In the genomic region with DNA sequence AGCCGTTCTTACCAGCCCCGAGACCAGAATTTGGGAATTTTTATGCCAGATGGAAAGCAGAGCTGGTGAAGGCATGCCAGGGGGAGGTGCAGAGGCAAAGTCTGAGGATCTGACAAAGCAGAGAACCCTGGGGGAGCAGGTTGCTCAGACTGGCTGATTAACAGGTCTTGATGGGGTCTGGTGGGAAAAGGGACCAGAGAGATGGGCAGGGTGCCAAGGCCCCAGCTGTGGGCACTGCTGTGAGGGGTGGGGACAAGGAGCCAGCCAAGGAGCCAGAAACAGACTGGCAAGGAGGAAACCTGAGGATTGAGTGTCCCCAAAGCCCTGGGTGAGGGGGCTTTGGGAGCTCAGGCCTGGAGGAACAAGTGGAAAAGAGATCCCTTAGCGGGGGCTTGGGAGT, we compare ENCODE assay signal across 31 cellular contexts. TPM values are rescaled to one million over a fixed set of nuclear protein-coding genes. Genes with fewer than 3 reads are reported as not detected.
DNase-seq lines count a peak whose midpoint lies in the region; TF ChIP-seq lines count a peak whose summit lies in the region.
"Had no signal": no experiment of that assay in that cellular context is flagged by ENCODE, and none has a peak within 500 bp of the region (broad histone marks: within the 10 kb centered on the region; RNA-seq: fewer than 3 reads in every experiment).

No MANE protein-coding gene starts in this region.

- peaks cover 8 to 19% (median 8%) of the 10 kb centered on the region in 3 donors for H3K4me1 ChIP-seq in esophagus squamous epithelium
- H3K4me1 ChIP-seq: Caco-2, psoas muscle, sigmoid colon had no signal

- intact Hi-C loops in dendritic cell treated with granulocyte-macrophage colony-stimulating factor and Interleukin-4, amounts not matched to agents 40 ng/mL and 50 ng/mL, for 4 days (cut with micrococcal nuclease), result no loop called here
- intact Hi-C loops in esophagus squamous epithelium (cut with DNase I), result no loop called here

- DNase-seq in activated T-cell treated with anti-CD3 and anti-CD28 coated beads, Interleukin-2, amount 50 U/mL, for 24 hours, result no peak
- DNase-seq in activated T-cell treated with anti-CD3 and anti-CD28 coated beads for 4 hours (no peak), NCI-H2171 treated with DMSO at 0.1 percent for 48 hours (lab: John Stamatoyannopoulos, UW) (peak; percentile 79), esophagus squamous epithelium (lab: John Stamatoyannopoulos, UW) (no peak), NCI-H2196 treated with DMSO at 0.1 percent for 48 hours (lab: John Stamatoyannopoulos, UW; ENCODE audit: unreplicated experiment) (no peak)
- DNase-seq in stimulated activated CD4-positive, alpha-beta T cell treated with anti-CD3 and anti-CD28 coated beads, Interleukin-4, amount 100 ng/mL, for 1 hour, result no peak
- DNase-seq: ACHN; activated naive CD4-positive, alpha-beta T cell; activated T-cell treated with anti-CD3 and anti-CD28 coated beads, Interleukin-2, amount 50 U/mL, for 4 hours; Caco-2; DND-41; effector CD8-positive, alpha-beta T cell; GF-D8; hippocampal formation; IMR-90; left cardiac atrium; naive thymus-derived CD4-positive, alpha-beta T cell; NCI-H146; NCI-H2107; NCI-H510A treated with DMSO at 0.1 percent for 48 hours; NK-92 treated with Interleukin-12 subunit alpha and Interleukin-12 subunit beta, amount 100 ng/mL, for 24 hours; psoas muscle; SHP77; sigmoid colon; stimulated activated CD4-positive, alpha-beta T cell treated with anti-CD3 and anti-CD28 coated beads, Interleukin-12 subunit alpha, Interleukin-12 subunit beta, amount 100 ng/mL, for 4 hours; stimulated activated CD4-positive, alpha-beta T cell treated with anti-CD3 and anti-CD28 coated beads, Interleukin-4, amount 100 ng/mL, for 24 hours; trophoblast cell had no signal

- no peaks in the 10 kb centered on the region for H3K27me3 Mint-ChIP-seq in activated T-cell treated with anti-CD3 and anti-CD28 coated beads, Interleukin-2, amount 50 U/mL, for 24 hours
- H3K27me3 Mint-ChIP-seq in dendritic cell treated with granulocyte-macrophage colony-stimulating factor and Interleukin-4, amounts not matched to agents 40 ng/mL and 50 ng/mL, for 4 days, result no peaks in the 10 kb centered on the region
- H3K27me3 Mint-ChIP-seq: naive thymus-derived CD4-positive, alpha-beta T cell had no signal

- no peak for TF ChIP-seq POLR2A in esophagus squamous epithelium (IDR thresholded peaks at IDR 0.05)

- TF ChIP-seq CTCF in C4-2B (conservative IDR thresholded peaks at IDR 0.05) (no peak), esophagus squamous epithelium (IDR thresholded peaks at IDR 0.05) (no peak)

- H3K27me3 ChIP-seq in esophagus squamous epithelium, result no peaks in the 10 kb centered on the region
- H3K27me3 ChIP-seq: sigmoid colon had no signal

- no peaks in the 10 kb centered on the region for H3K9me3 Mint-ChIP-seq in activated T-cell treated with anti-CD3 and anti-CD28 coated beads, Interleukin-2, amount 50 U/mL, for 24 hours
- no peaks in the 10 kb centered on the region for H3K9me3 Mint-ChIP-seq in dendritic cell treated with granulocyte-macrophage colony-stimulating factor and Interleukin-4, amounts not matched to agents 40 ng/mL and 50 ng/mL, for 4 days
- H3K9me3 Mint-ChIP-seq: activated T-cell treated with anti-CD3 and anti-CD28 coated beads, Interleukin-2, amount 50 U/mL, for 4 hours; brain; naive thymus-derived CD4-positive, alpha-beta T cell had no signal

- H3K27ac Mint-ChIP-seq in activated T-cell treated with anti-CD3 and anti-CD28 coated beads, Interleukin-2, amount 50 U/mL, for 24 hours, result peak overlapping the region; percentile 81
- H3K27ac Mint-ChIP-seq in dendritic cell treated with granulocyte-macrophage colony-stimulating factor and Interleukin-4, amounts not matched to agents 40 ng/mL and 50 ng/mL, for 4 days, result peak overlapping the region; percentile 58

- peaks cover 0 to 73% (median 0%) of the 10 kb centered on the region in 3 donors for H3K36me3 ChIP-seq in esophagus squamous epithelium
- H3K36me3 ChIP-seq: sigmoid colon had no signal

- WGBS in esophagus squamous epithelium, 2 donors, result 95 to 98% methylated on average over 3 of the region's 3 CpGs

- H3K27ac ChIP-seq in C4-2B (peak overlapping the region; percentile 70), esophagus squamous epithelium (no peak overlapping the region)
- H3K27ac ChIP-seq: psoas muscle, sigmoid colon had no signal

- H3K4me3 Mint-ChIP-seq in activated T-cell treated with anti-CD3 and anti-CD28 coated beads, Interleukin-2, amount 50 U/mL, for 24 hours, result no peak overlapping the region
- H3K4me3 Mint-ChIP-seq in dendritic cell treated with granulocyte-macrophage colony-stimulating factor and Interleukin-4, amounts not matched to agents 40 ng/mL and 50 ng/mL, for 4 days, result no peak overlapping the region
- H3K4me3 Mint-ChIP-seq: activated T-cell treated with anti-CD3 and anti-CD28 coated beads, Interleukin-2, amount 50 U/mL, for 4 hours; brain; naive thymus-derived CD4-positive, alpha-beta T cell had no signal

- peaks cover 55% of the 10 kb centered on the region for H3K4me1 Mint-ChIP-seq in activated T-cell treated with anti-CD3 and anti-CD28 coated beads, Interleukin-2, amount 50 U/mL, for 24 hours (ENCODE audit: low read depth)
- peaks cover 79% of the 10 kb centered on the region for H3K4me1 Mint-ChIP-seq in dendritic cell treated with granulocyte-macrophage colony-stimulating factor and Interleukin-4, amounts not matched to agents 40 ng/mL and 50 ng/mL, for 4 days (ENCODE audit: low read depth)
- H3K4me1 Mint-ChIP-seq: brain had no signal

- H3K9me3 ChIP-seq in esophagus squamous epithelium, result no peaks in the 10 kb centered on the region
- H3K9me3 ChIP-seq: Caco-2, psoas muscle, sigmoid colon had no signal

- no peak overlapping the region for H3K4me3 ChIP-seq in esophagus squamous epithelium
- H3K4me3 ChIP-seq: lung, psoas muscle, sigmoid colon had no signal

- H3K36me3 Mint-ChIP-seq in activated T-cell treated with anti-CD3 and anti-CD28 coated beads, Interleukin-2, amount 50 U/mL, for 24 hours (ENCODE audit: low read depth), result peaks cover 88% of the 10 kb centered on the region
- H3K36me3 Mint-ChIP-seq in dendritic cell treated with granulocyte-macrophage colony-stimulating factor and Interleukin-4, amounts not matched to agents 40 ng/mL and 50 ng/mL, for 4 days (ENCODE audit: low read depth), result peaks cover 95% of the 10 kb centered on the region
- H3K36me3 Mint-ChIP-seq: brain had no signal

RNA-seq across cellular contexts. Expression of gene RPS6KA1, which starts 21.4 kb away (rescaled TPM):
- 10 to 100 TPM; 24.0 to 49.7 (median 37.7) TPM for total RNA-seq in esophagus squamous epithelium
